Comparison of ENCODE assay signal across 14 cellular contexts in genomic region chr1:232988572-232989040, GRCh38. TPM values are rescaled to one million over a fixed set of nuclear protein-coding genes. Genes with fewer than 3 reads are reported as not detected.
DNase-seq lines count a peak whose midpoint lies in the region; ATAC-seq and TF ChIP-seq lines count a peak whose summit lies in the region.
"Had no signal": no experiment of that assay in that cellular context is flagged by ENCODE, and none has a peak within 500 bp of the region (broad histone marks: within the 10 kb centered on the region; RNA-seq: fewer than 3 reads in every experiment).

No MANE protein-coding gene starts in this region.

- no peaks in the 10 kb centered on the region for H3K4me1 Mint-ChIP-seq in endothelial cell (ENCODE audit: unreplicated experiment)

- peaks cover 32% of the 10 kb centered on the region for H3K36me3 Mint-ChIP-seq in endothelial cell (ENCODE audit: low read depth, unreplicated experiment)

- no peak for ATAC-seq in GM21360 (IDR thresholded peaks at IDR 0.05; ENCODE audit: unreplicated experiment)

- DNase-seq in AG20443 (ENCODE audit: low spot score) (peak; percentile 69), HT1080 (ENCODE audit: low read depth) (peak; percentile 37), SW480 (ENCODE audit: low spot score) (peak; percentile 31), iris pigment epithelial cell (ENCODE audit: low read depth) (peak; percentile 86), globus pallidus (ENCODE audit: low spot score) (no peak), NCI-H2227 treated with DMSO at 0.1 percent for 48 hours (lab: John Stamatoyannopoulos, UW) (no peak), endothelial cell (ENCODE audit: low spot score) (no peak)
- DNase-seq: activated effector memory CD4-positive, alpha-beta T cell treated with anti-CD3 and anti-CD28 coated beads, Interleukin-2, amount 50 U/mL, for 16 hours; AML-193; stimulated activated CD4-positive, alpha-beta T cell treated with anti-CD3 and anti-CD28 coated beads, Interleukin-4, amount 100 ng/mL, for 1 hour; stimulated activated naive CD4-positive, alpha-beta T cell treated with Interleukin-2 at 50 U/mL for 16 hours; SW 1271 had no signal

- H3K27me3 Mint-ChIP-seq in endothelial cell (ENCODE audit: unreplicated experiment), result peaks cover 4% of the 10 kb centered on the region
- H3K27me3 Mint-ChIP-seq: dendritic cell treated with granulocyte-macrophage colony-stimulating factor and Interleukin-4, amounts not matched to agents 40 ng/mL and 50 ng/mL, for 4 days had no signal

- no peak overlapping the region for H3K4me3 Mint-ChIP-seq in endothelial cell (ENCODE audit: unreplicated experiment)
- H3K4me3 Mint-ChIP-seq: dendritic cell treated with granulocyte-macrophage colony-stimulating factor and Interleukin-4, amounts not matched to agents 40 ng/mL and 50 ng/mL, for 4 days had no signal

- peaks cover 6% of the 10 kb centered on the region for H3K9me3 Mint-ChIP-seq in endothelial cell (ENCODE audit: unreplicated experiment)

- no peak overlapping the region for H3K27ac Mint-ChIP-seq in endothelial cell (ENCODE audit: unreplicated experiment)
- H3K27ac Mint-ChIP-seq: dendritic cell treated with granulocyte-macrophage colony-stimulating factor and Interleukin-4, amounts not matched to agents 40 ng/mL and 50 ng/mL, for 4 days had no signal

- TF ChIP-seq CTCF in endothelial cell (IDR thresholded peaks at IDR 0.05; ENCODE audit: unreplicated experiment), result no peak

RNA-seq across cellular contexts. Expression of gene NTPCR, which starts 38.2 kb away (rescaled TPM):
- total RNA-seq in HT1080 (2014; rRNA removed; shearing (Covaris generic)), result 41.1 and 41.9 TPM in 2 replicates
- polyA plus RNA-seq in HT1080 (2015; cell fraction: cytosol; rRNA removed), result 74.8 and 88.3 TPM in 2 replicates
- polyA plus RNA-seq in HT1080 (2015; cell fraction: nucleus; rRNA removed), result 38.6 and 39.9 TPM in 2 replicates
- 57.1 TPM for total RNA-seq in endothelial cell (ENCODE audit: unreplicated experiment)

Comparison
In these comparisons a context has a peak if more than half of its experiments do, and no peak if none do; other contexts are left out.
1. DNase-seq: peak in AG20443 (single experiment), HT1080 (single experiment), SW480 (single experiment) and iris pigment epithelial cell (single experiment); none in globus pallidus (single experiment), NCI-H2227 treated with DMSO at 0.1 percent for 48 hours (single experiment) and endothelial cell (single experiment).